Comparison of ENCODE assay signal across 22 cellular contexts in genomic region chr4:19381068-19381467, GRCh38.
A peak's percentile ranks its signal among the peaks of the same experiment; 100 is the strongest.
DNase-seq lines count a peak whose midpoint lies in the region; ATAC-seq, FAIRE-seq and TF ChIP-seq lines count a peak whose summit lies in the region.
"Had no signal": no experiment of that assay in that cellular context is flagged by ENCODE, and none has a peak within 500 bp of the region (broad histone marks: within the 10 kb centered on the region; RNA-seq: fewer than 3 reads in every experiment).

No MANE protein-coding gene starts in this region.

- dilution Hi-C loops in keratinocyte (cut with MboI; ENCODE audit: extremely low pct_ligation_motif_present, low sequenced_read_pairs): no loop called here

- H3K27ac Mint-ChIP-seq in WTC11: no peak overlapping the region
- no peak overlapping the region for H3K27ac Mint-ChIP-seq in activated CD8-positive, alpha-beta T cell treated with anti-CD3 and anti-CD28 coated beads, Interleukin-2, amount 10 ng/mL, durations not matched to agents 7 days and 5 days
- H3K27ac Mint-ChIP-seq: activated CD8-positive, alpha-beta memory T cell treated with anti-CD3 and anti-CD28 coated beads, Interleukin-2, amount 10 ng/mL, durations not matched to agents 7 days and 5 days; dendritic cell treated with granulocyte-macrophage colony-stimulating factor and Interleukin-4, amounts not matched to agents 40 ng/mL and 50 ng/mL, for 4 days; stimulated activated naive CD8-positive, alpha-beta T cell treated with anti-CD3 and anti-CD28 coated beads, Interleukin-15, Interleukin-2, amounts not matched to agents 100 ng/mL and 50 ng/mL, for 24 hours; T-helper 17 cell had no signal

- peak overlapping the region; percentile 44 for H3K4me2 ChIP-seq in keratinocyte (ENCODE audit: control insufficient read depth, extremely low read depth, insufficient read depth, low read depth, low read length)

- H3K36me3 ChIP-seq in bronchial epithelial cell (ENCODE audit: control insufficient read depth, insufficient read depth, low read length) (no peaks in the 10 kb centered on the region), keratinocyte (ENCODE audit: control insufficient read depth in 2 of 2, extremely low read depth in 1 of 2, insufficient read depth in 2 of 2, low read length in 2 of 2) (no peaks in the 10 kb centered on the region)
- H3K36me3 ChIP-seq: upper lobe of left lung had no signal

- no peaks in the 10 kb centered on the region for H3K36me3 Mint-ChIP-seq in WTC11
- H3K36me3 Mint-ChIP-seq in activated CD8-positive, alpha-beta T cell treated with anti-CD3 and anti-CD28 coated beads, Interleukin-2, amount 10 ng/mL, durations not matched to agents 7 days and 5 days (ENCODE audit: low read depth): no peaks in the 10 kb centered on the region
- H3K36me3 Mint-ChIP-seq: activated CD8-positive, alpha-beta memory T cell treated with anti-CD3 and anti-CD28 coated beads, Interleukin-2, amount 10 ng/mL, durations not matched to agents 7 days and 5 days had no signal

- no peaks in the 10 kb centered on the region for H3K79me2 ChIP-seq in keratinocyte (ENCODE audit: control insufficient read depth, insufficient read depth, low read length)

- no peaks in the 10 kb centered on the region for H3K4me1 Mint-ChIP-seq in WTC11
- H3K4me1 Mint-ChIP-seq in activated CD8-positive, alpha-beta T cell treated with anti-CD3 and anti-CD28 coated beads, Interleukin-2, amount 10 ng/mL, durations not matched to agents 7 days and 5 days (ENCODE audit: low read depth): no peaks in the 10 kb centered on the region
- H3K4me1 Mint-ChIP-seq: activated CD8-positive, alpha-beta memory T cell treated with anti-CD3 and anti-CD28 coated beads, Interleukin-2, amount 10 ng/mL, durations not matched to agents 7 days and 5 days; T-helper 17 cell had no signal

- H3K4me3 ChIP-seq in bronchial epithelial cell (ENCODE audit: low read depth, low read length) (no peak overlapping the region), keratinocyte (ENCODE audit: control insufficient read depth in 2 of 3, extremely low read depth in 1 of 3, insufficient read depth in 2 of 3, low read depth in 1 of 3, low read length in 3 of 3) (no peak overlapping the region)
- H3K4me3 ChIP-seq: upper lobe of left lung had no signal

- TF ChIP-seq CTCF in bronchial epithelial cell (IDR thresholded peaks at IDR 0.05; ENCODE audit: insufficient read depth, low read length, severe bottlenecking) (no peak), keratinocyte (optimal IDR thresholded peaks at IDR 0.05 in 1 of 3, IDR thresholded peaks at IDR 0.05 in 1 of 3, conservative IDR thresholded peaks at IDR 0.05 in 1 of 3; ENCODE audit: extremely low read depth in 1 of 3, insufficient read depth in 2 of 3, low read length in 3 of 3) (no peak), WTC11 (IDR thresholded peaks at IDR 0.05) (no peak)

- H4K20me1 ChIP-seq in keratinocyte (ENCODE audit: control insufficient read depth, extremely low read depth, insufficient read depth, low read length): no peaks in the 10 kb centered on the region

- no peak overlapping the region for H2AFZ ChIP-seq in keratinocyte (ENCODE audit: control insufficient read depth, low read length)

- H3K4me1 ChIP-seq in keratinocyte (ENCODE audit: control insufficient read depth, extremely low read depth, insufficient read depth, low read length): peaks cover 9% of the 10 kb centered on the region
- H3K4me1 ChIP-seq: upper lobe of left lung had no signal

- DNase-seq in AG08395 (ENCODE audit: low spot score) (peak; percentile 43), HT1080 (ENCODE audit: low read depth) (peak; percentile 32), bronchial epithelial cell (ENCODE audit: low read depth) (peak; percentile 85), keratinocyte (ENCODE audit: low read depth, low spot score) (no peak), WTC11 (ENCODE audit: low spot score) (no peak), NCI-H69 (lab: John Stamatoyannopoulos, UW) (no peak)
- no peak for DNase-seq in activated CD8-positive, alpha-beta memory T cell treated with anti-CD3 and anti-CD28 coated beads for 24 hours
- no peak for DNase-seq in activated CD8-positive, alpha-beta T cell treated with anti-CD3 and anti-CD28 coated beads, Interleukin-2, amount 10 ng/mL, durations not matched to agents 7 days and 5 days
- DNase-seq: activated CD4-positive, CD25-positive, alpha-beta regulatory T cell; activated CD8-positive, alpha-beta memory T cell treated with anti-CD3 and anti-CD28 coated beads, Interleukin-2, amount 10 ng/mL, durations not matched to agents 7 days and 5 days; activated gamma-delta T cell treated with Interleukin-2 at 50 U/mL for 16 hours; AML-193; aorta; left ventricle myocardium superior; NCI-H1694; posterior cingulate gyrus; RPMI8226; T-helper 17 cell; upper lobe of left lung had no signal

- H3K27ac ChIP-seq in keratinocyte (ENCODE audit: control insufficient read depth, insufficient read depth, low read length): no peak overlapping the region
- H3K27ac ChIP-seq: upper lobe of left lung had no signal

- POLR2A ChIA-PET in WTC11 (lab: Charles Lee): no interaction called here
- POLR2A ChIA-PET in activated CD8-positive, alpha-beta T cell treated with anti-CD3 and anti-CD28 coated beads, Interleukin-2, amount 10 ng/mL, durations not matched to agents 7 days and 5 days (lab: Charles Lee): no interaction called here

- H3K9me1 ChIP-seq in keratinocyte (ENCODE audit: control insufficient read depth, extremely low read depth, insufficient read depth, low read length): no peaks in the 10 kb centered on the region

- H3K27me3 ChIP-seq in bronchial epithelial cell (ENCODE audit: control insufficient read depth, insufficient read depth, low read length) (no peaks in the 10 kb centered on the region), keratinocyte (ENCODE audit: control insufficient read depth, extremely low read depth, insufficient read depth, low read length) (no peaks in the 10 kb centered on the region)
- H3K27me3 ChIP-seq: upper lobe of left lung had no signal

- H3K9ac ChIP-seq in keratinocyte (ENCODE audit: control insufficient read depth, extremely low read depth, insufficient read depth, low read length): no peak overlapping the region

- no peaks in the 10 kb centered on the region; the same call in 1 of the 2 replicates for H3K27me3 Mint-ChIP-seq in WTC11 (ENCODE audit: low read depth)
- H3K27me3 Mint-ChIP-seq in activated CD8-positive, alpha-beta T cell treated with anti-CD3 and anti-CD28 coated beads, Interleukin-2, amount 10 ng/mL, durations not matched to agents 7 days and 5 days (ENCODE audit: low read depth): no peaks in the 10 kb centered on the region
- H3K27me3 Mint-ChIP-seq: activated CD8-positive, alpha-beta memory T cell treated with anti-CD3 and anti-CD28 coated beads, Interleukin-2, amount 10 ng/mL, durations not matched to agents 7 days and 5 days; dendritic cell treated with granulocyte-macrophage colony-stimulating factor and Interleukin-4, amounts not matched to agents 40 ng/mL and 50 ng/mL, for 4 days; stimulated activated naive CD8-positive, alpha-beta T cell treated with anti-CD3 and anti-CD28 coated beads, Interleukin-15, Interleukin-2, amounts not matched to agents 100 ng/mL and 50 ng/mL, for 24 hours; T-helper 17 cell had no signal

- H3K4me3 Mint-ChIP-seq in WTC11: no peak overlapping the region
- H3K4me3 Mint-ChIP-seq in activated CD8-positive, alpha-beta T cell treated with anti-CD3 and anti-CD28 coated beads, Interleukin-2, amount 10 ng/mL, durations not matched to agents 7 days and 5 days: no peak overlapping the region
- H3K4me3 Mint-ChIP-seq: activated CD8-positive, alpha-beta memory T cell treated with anti-CD3 and anti-CD28 coated beads, Interleukin-2, amount 10 ng/mL, durations not matched to agents 7 days and 5 days; dendritic cell treated with granulocyte-macrophage colony-stimulating factor and Interleukin-4, amounts not matched to agents 40 ng/mL and 50 ng/mL, for 4 days; stimulated activated naive CD8-positive, alpha-beta T cell treated with anti-CD3 and anti-CD28 coated beads, Interleukin-15, Interleukin-2, amounts not matched to agents 100 ng/mL and 50 ng/mL, for 24 hours; T-helper 17 cell had no signal

- FAIRE-seq in bronchial epithelial cell (lab: Jason Lieb, UNC) (no peak), keratinocyte (lab: Jason Lieb, UNC) (peak; percentile 17)

- no peak for ATAC-seq in WTC11
- ATAC-seq in activated CD8-positive, alpha-beta T cell treated with anti-CD3 and anti-CD28 coated beads, Interleukin-2, amount 10 ng/mL, durations not matched to agents 7 days and 5 days: no peak
- ATAC-seq: activated CD8-positive, alpha-beta memory T cell treated with anti-CD3 and anti-CD28 coated beads, Interleukin-2, amount 10 ng/mL, durations not matched to agents 7 days and 5 days; esophagus mucosa; left ventricle myocardium superior; T-helper 17 cell had no signal

- H3K9me3 Mint-ChIP-seq in WTC11: no peaks in the 10 kb centered on the region
- H3K9me3 Mint-ChIP-seq in activated CD8-positive, alpha-beta T cell treated with anti-CD3 and anti-CD28 coated beads, Interleukin-2, amount 10 ng/mL, durations not matched to agents 7 days and 5 days (ENCODE audit: insufficient read depth): no peaks in the 10 kb centered on the region

- no peaks in the 10 kb centered on the region for H3K9me3 ChIP-seq in keratinocyte (ENCODE audit: control insufficient read depth, low read depth, low read length)
- H3K9me3 ChIP-seq: upper lobe of left lung had no signal

- CTCF ChIA-PET in WTC11 (lab: Charles Lee): interaction anchor here (0.6 kb wide), 1 partner anchor 84 kb away, joined by 3 read pairs; no protein-coding TSS in a partner anchor
- CTCF ChIA-PET in activated CD8-positive, alpha-beta T cell treated with anti-CD3 and anti-CD28 coated beads, Interleukin-2, amount 10 ng/mL, durations not matched to agents 7 days and 5 days (lab: Charles Lee): no interaction called here

TF ChIP-seq in WTC11, 78 proteins besides CTCF, POLR2A, EP300 and RAD21 (continues in another document):
- TF ChIP-seq ZBTB21 (CRISPR knock-in tag; IDR thresholded peaks at IDR 0.05; ENCODE audit: borderline replicate concordance) (no peak), NR3C1 (CRISPR knock-in tag; conservative IDR thresholded peaks at IDR 0.05; ENCODE audit: low read depth) (no peak), ZNF512 (CRISPR knock-in tag; IDR thresholded peaks at IDR 0.05; ENCODE audit: borderline replicate concordance) (no peak), GRHL2 (CRISPR knock-in tag; IDR thresholded peaks at IDR 0.05; ENCODE audit: insufficient replicate concordance, severe bottlenecking) (no peak), NFATC4 (CRISPR knock-in tag; IDR thresholded peaks at IDR 0.05) (no peak)

Comparison
In these comparisons a context has a peak if more than half of its experiments do, and no peak if none do; other contexts are left out.
1. DNase-seq: peak in AG08395 (single experiment), HT1080 (single experiment) and bronchial epithelial cell (single experiment); none in keratinocyte (single experiment), activated CD8-positive, alpha-beta memory T cell treated with anti-CD3 and anti-CD28 coated beads for 24 hours (single experiment), WTC11 (single experiment), activated CD8-positive, alpha-beta T cell treated with anti-CD3 and anti-CD28 coated beads, Interleukin-2, amount 10 ng/mL, durations not matched to agents 7 days and 5 days (single experiment) and NCI-H69 (single experiment).